Comparison of ENCODE assay signal across 1 cellular context in the genomic region with DNA sequence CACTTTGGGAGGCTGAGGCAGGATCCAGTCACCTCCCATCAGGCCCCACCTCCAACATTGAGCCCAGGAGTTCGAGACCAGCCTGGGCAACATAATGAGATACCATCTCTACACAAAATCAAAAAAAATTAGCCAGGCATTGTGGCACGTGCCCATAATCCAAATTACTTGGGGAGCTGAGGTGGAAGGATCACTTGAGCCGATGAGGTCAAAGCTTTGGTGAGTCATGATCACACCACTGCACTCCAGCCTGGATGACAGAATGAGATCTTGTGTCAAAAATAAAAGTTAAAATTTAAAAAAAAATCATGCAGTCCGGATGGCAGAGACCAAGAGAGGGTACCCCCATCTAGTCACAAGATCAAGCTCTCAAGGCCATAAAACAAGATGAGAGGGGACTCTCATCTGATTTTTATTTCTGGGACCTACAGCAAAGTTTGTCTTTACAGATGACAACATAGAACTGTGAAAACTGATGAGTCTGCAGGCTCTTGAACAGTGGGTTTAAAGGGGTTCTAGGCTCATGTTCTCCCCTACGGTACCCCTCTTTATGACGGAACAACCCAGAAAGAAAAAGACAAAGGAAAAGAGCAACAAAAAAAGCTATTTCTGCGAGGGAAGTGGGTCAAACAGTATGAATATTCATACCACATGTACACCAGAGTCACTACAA.
A peak's percentile ranks its signal among the peaks of the same experiment; 100 is the strongest.
TF ChIP-seq lines count a peak whose summit lies in the region.

No MANE protein-coding gene starts in this region.

TF ChIP-seq in HepG2, 621 proteins besides CTCF, POLR2A, EP300 and RAD21:
- TF ChIP-seq, protein P1, sequence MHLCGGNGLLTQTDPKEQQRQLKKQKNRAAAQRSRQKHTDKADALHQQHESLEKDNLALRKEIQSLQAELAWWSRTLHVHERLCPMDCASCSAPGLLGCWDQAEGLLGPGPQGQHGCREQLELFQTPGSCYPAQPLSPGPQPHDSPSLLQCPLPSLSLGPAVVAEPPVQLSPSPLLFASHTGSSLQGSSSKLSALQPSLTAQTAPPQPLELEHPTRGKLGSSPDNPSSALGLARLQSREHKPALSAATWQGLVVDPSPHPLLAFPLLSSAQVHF (CRISPR knock-in tag; IDR thresholded peaks at IDR 0.05) = no peak
- TF ChIP-seq PPARG (CRISPR knock-in tag; conservative IDR thresholded peaks at IDR 0.05) (no peak), ZBTB33 (CRISPR knock-in tag; IDR thresholded peaks at IDR 0.05) (no peak), SALL2 (CRISPR knock-in tag; IDR thresholded peaks at IDR 0.05) (no peak), ZBTB21 (CRISPR knock-in tag; IDR thresholded peaks at IDR 0.05) (peak; percentile 34; the same call in 1 of the 2 replicates)
